Comparison of ENCODE assay signal across 19 cellular contexts in the genomic region with DNA sequence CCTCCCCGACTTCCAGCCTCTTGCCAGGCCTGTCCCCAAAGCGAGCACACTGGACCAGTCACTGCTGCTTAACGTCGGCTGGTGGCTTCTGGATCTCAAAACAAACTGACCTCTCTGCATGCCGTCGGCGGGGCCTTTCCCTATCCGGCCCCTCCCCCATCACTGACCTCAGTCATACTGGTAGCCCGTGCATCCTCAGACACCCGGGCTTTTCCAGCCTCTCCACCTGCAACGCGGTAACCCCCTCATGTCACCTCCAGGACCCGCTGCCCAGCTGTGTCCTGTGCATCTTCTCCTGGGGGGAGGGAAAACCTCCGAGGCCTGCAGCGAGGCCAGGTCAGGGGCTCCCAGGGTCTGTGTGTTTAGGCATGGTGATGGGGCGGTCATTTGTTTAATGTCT.
DNase-seq lines count a peak whose midpoint lies in the region; TF ChIP-seq lines count a peak whose summit lies in the region.
"Had no signal": no experiment of that assay in that cellular context is flagged by ENCODE, and none has a peak within 500 bp of the region (broad histone marks: within the 10 kb centered on the region; RNA-seq: fewer than 3 reads in every experiment).

No MANE protein-coding gene starts in this region.

- H3K27me3 Mint-ChIP-seq in CD14-positive monocyte (ENCODE audit: low read depth in 3 of 3) = peaks cover 0 to 2% (median 0%) of the 10 kb centered on the region in 3 donors
- H3K27me3 Mint-ChIP-seq in activated naive CD8-positive, alpha-beta T cell treated with anti-CD3 and anti-CD28 coated beads for 36 hours = no peaks in the 10 kb centered on the region
- H3K27me3 Mint-ChIP-seq: brain; CD4-positive, alpha-beta T cell had no signal

- no peaks in the 10 kb centered on the region for H3K9me3 Mint-ChIP-seq in CD14-positive monocyte
- no peaks in the 10 kb centered on the region for H3K9me3 Mint-ChIP-seq in activated naive CD8-positive, alpha-beta T cell treated with anti-CD3 and anti-CD28 coated beads for 36 hours
- H3K9me3 Mint-ChIP-seq: brain; CD4-positive, alpha-beta T cell had no signal

- H3K27ac Mint-ChIP-seq in CD14-positive monocyte = peak overlapping the region in 5 of 7 donors; percentile 36 to 87 (median 75)
- H3K27ac Mint-ChIP-seq in activated naive CD8-positive, alpha-beta T cell treated with anti-CD3 and anti-CD28 coated beads for 36 hours = peak overlapping the region; percentile 62
- H3K27ac Mint-ChIP-seq: brain; CD4-positive, alpha-beta T cell had no signal

- no peaks in the 10 kb centered on the region for H3K9me3 ChIP-seq in osteoblast (ENCODE audit: low read depth, low read length)
- H3K9me3 ChIP-seq: adrenal gland, left ventricle myocardium inferior, tibial nerve had no signal

- H3K4me3 Mint-ChIP-seq in CD14-positive monocyte = no peak overlapping the region
- no peak overlapping the region for H3K4me3 Mint-ChIP-seq in activated naive CD8-positive, alpha-beta T cell treated with anti-CD3 and anti-CD28 coated beads for 36 hours
- H3K4me3 Mint-ChIP-seq: brain; CD4-positive, alpha-beta T cell had no signal

- intact Hi-C loops in CD14-positive monocyte (cut with micrococcal nuclease) = no loop called here

- H3K4me1 ChIP-seq in ACC112 (ENCODE audit: control insufficient read depth, insufficient read depth, low read length, unreplicated experiment) (peaks cover 28% of the 10 kb centered on the region), osteoblast (ENCODE audit: insufficient read depth, low read length) (peaks cover 48% of the 10 kb centered on the region)
- H3K4me1 ChIP-seq: left ventricle myocardium inferior had no signal

- no peak overlapping the region for H2AFZ ChIP-seq in ACC112 (ENCODE audit: low read length, unreplicated experiment)
- H2AFZ ChIP-seq in osteoblast (ENCODE audit: low read length) = no peak overlapping the region

- peaks cover 20% of the 10 kb centered on the region for H3K4me1 Mint-ChIP-seq in CD14-positive monocyte
- H3K4me1 Mint-ChIP-seq in activated naive CD8-positive, alpha-beta T cell treated with anti-CD3 and anti-CD28 coated beads for 36 hours = peaks cover 52% of the 10 kb centered on the region

- peak overlapping the region; percentile 36; the same call in 1 of the 2 replicates for H3K27ac ChIP-seq in ACC112 (ENCODE audit: low read depth, low read length)
- peak overlapping the region; percentile 87 for H3K27ac ChIP-seq in osteoblast (ENCODE audit: low read depth, low read length)
- H3K27ac ChIP-seq: adrenal gland, left ventricle myocardium inferior, tibial nerve, WERI-Rb-1 had no signal

- TF ChIP-seq CTCF in CD14-positive monocyte (IDR thresholded peaks at IDR 0.05) = no peak
- no peak for TF ChIP-seq CTCF in osteoblast (IDR thresholded peaks at IDR 0.05; ENCODE audit: extremely low read depth, low read depth, low read length)

- H3K79me2 ChIP-seq in ACC112 (ENCODE audit: control insufficient read depth, insufficient read depth, low read length, unreplicated experiment) = no peaks in the 10 kb centered on the region
- H3K79me2 ChIP-seq in osteoblast (ENCODE audit: insufficient read depth, low read length) = no peaks in the 10 kb centered on the region

- H3K36me3 ChIP-seq in ACC112 (ENCODE audit: insufficient read depth, low read length) (no peaks in the 10 kb centered on the region), osteoblast (ENCODE audit: insufficient read depth, low read length) (peaks cover 2% of the 10 kb centered on the region)
- H3K36me3 ChIP-seq: adrenal gland had no signal

- H4K20me1 ChIP-seq in osteoblast (ENCODE audit: insufficient read depth, low read length) = no peaks in the 10 kb centered on the region

- no peaks in the 10 kb centered on the region for H3K27me3 ChIP-seq in ACC112 (ENCODE audit: insufficient read depth, low read length)
- no peaks in the 10 kb centered on the region for H3K27me3 ChIP-seq in osteoblast (ENCODE audit: insufficient read depth, low read length)
- H3K27me3 ChIP-seq: adrenal gland, tibial nerve had no signal

- H3K36me3 Mint-ChIP-seq in CD14-positive monocyte = peaks cover 51 to 58% of the 10 kb centered on the region in 2 donors
- peaks cover 27% of the 10 kb centered on the region for H3K36me3 Mint-ChIP-seq in activated naive CD8-positive, alpha-beta T cell treated with anti-CD3 and anti-CD28 coated beads for 36 hours

- H3K4me3 ChIP-seq in ACC112 (ENCODE audit: low read depth, low read length) = no peak overlapping the region
- H3K4me3 ChIP-seq in osteoblast (ENCODE audit: insufficient read depth, low read length) = peak overlapping the region; percentile 12
- H3K4me3 ChIP-seq: adrenal gland, left ventricle myocardium inferior, tibial nerve had no signal

- H3K4me2 ChIP-seq in osteoblast (ENCODE audit: insufficient read depth, low read length) = no peak overlapping the region

- DNase-seq in CD14-positive monocyte (ENCODE audit: low spot score) (no peak), osteoblast (ENCODE audit: insufficient read length, low spot score, missing footprints) (no peak), NCI-H748 (lab: John Stamatoyannopoulos, UW; ENCODE audit: unreplicated experiment) (no peak), 8988T (no peak), putamen (ENCODE audit: low spot score) (no peak)
- no peak for DNase-seq in activated naive CD8-positive, alpha-beta T cell treated with anti-CD3 and anti-CD28 coated beads for 36 hours
- DNase-seq: activated effector memory CD4-positive, alpha-beta T cell treated with Interleukin-2 at 50 U/mL for 16 hours; Karpas-422; left ventricle myocardium inferior; NCI-H1417 treated with DMSO at 0.1 percent for 48 hours; NCI-H345; NCI-H774; nucleus accumbens; WERI-Rb-1 had no signal
